ENCODE assay signal across 10 cellular contexts in the genomic region with DNA sequence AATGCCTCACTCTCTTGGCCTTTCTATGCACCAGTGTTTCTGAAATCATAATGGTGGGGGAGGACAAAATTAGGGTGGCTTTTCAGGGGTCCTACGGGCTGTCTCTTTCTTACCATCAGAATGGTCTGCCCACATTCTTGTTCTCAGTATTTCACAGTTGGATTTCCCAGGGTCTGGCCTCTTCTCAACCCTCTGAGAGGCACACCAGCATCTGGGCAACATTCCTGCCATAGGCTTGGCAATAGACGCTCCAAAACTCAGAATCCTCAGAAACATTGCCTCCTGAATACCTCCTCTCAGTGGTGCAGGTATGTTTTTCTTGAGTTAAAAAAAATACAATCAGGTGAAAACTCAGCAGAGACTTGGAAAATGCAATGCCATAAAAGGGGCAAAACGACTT.
"Had no signal": no experiment of that assay in that cellular context is flagged by ENCODE, and none has a peak within 500 bp of the region (broad histone marks: within the 10 kb centered on the region; RNA-seq: fewer than 3 reads in every experiment).

No MANE protein-coding gene starts in this region.

- H3K4me1 ChIP-seq: HAP-1 had no signal

- H3K9me3 ChIP-seq: HAP-1 had no signal

- H3K27ac Mint-ChIP-seq: GM23338, H9, HFFc6 had no signal

- H3K36me3 ChIP-seq: HAP-1 had no signal

- DNase-seq: GM23248, GOT3, H7, H9, HCEC 1CT, HFFc6 had no signal

- H3K4me3 Mint-ChIP-seq: GM23338, H9, HFFc6 had no signal

- FAIRE-seq: H1, H54 had no signal

- H3K4me3 ChIP-seq: GM23248, GM23338, HAP-1 had no signal

- H3K4me2 ChIP-seq: GM23338 had no signal

- H3K27ac ChIP-seq: GM23248 had no signal

- H2AFZ ChIP-seq: GM23248, GM23338 had no signal

- H3K9ac ChIP-seq: GM23248 had no signal

- H3K4me1 Mint-ChIP-seq: GM23338, H9 had no signal

- H3K9me3 Mint-ChIP-seq: GM23338 had no signal
